1 cellular context compared by ENCODE assay signal in genomic region chr11:60994450-60995135, GRCh38.
TF ChIP-seq lines count a peak whose summit lies in the region.

No MANE protein-coding gene starts in this region.

TF ChIP-seq in HEK293, 187 proteins besides CTCF, POLR2A, EP300 and RAD21 (continued from another document):
- TF ChIP-seq ZBTB10 (tag by site-specific recombination; IDR thresholded peaks at IDR 0.05), result no peak
